In the genomic region with DNA sequence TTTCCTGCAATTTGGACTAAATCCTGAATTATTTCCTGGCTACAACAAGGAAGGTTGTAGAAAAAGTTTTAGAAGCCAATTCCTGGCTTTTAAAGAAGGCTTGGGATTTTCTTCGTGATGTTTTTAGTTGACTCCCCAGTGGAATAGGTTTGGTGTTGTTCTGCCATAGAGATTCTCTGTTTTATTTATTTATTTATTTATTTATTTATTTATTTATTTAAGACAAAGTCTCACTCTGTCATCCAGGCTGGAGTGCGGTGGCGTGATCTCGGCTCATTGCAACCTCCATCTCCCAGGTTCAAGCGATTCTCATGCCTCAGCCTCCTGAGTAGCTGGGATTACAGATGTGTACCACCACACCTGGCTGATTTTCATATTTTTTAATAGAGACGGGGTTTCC, we compare ENCODE assay signal across 7 cellular contexts. TPM values are rescaled to one million over a fixed set of nuclear protein-coding genes. Genes with fewer than 3 reads are reported as not detected.
DNase-seq lines count a peak whose midpoint lies in the region; ATAC-seq and TF ChIP-seq lines count a peak whose summit lies in the region.
"Not testable (repeated sequence)": the region's sequence is repeated elsewhere in the genome, so short reads cannot be mapped to it uniquely, and the experiment has no call there.

No MANE protein-coding gene starts in this region.

- intact Hi-C loops in CD14-positive monocyte (cut with micrococcal nuclease), result loop anchor here in 1 of 2 donors (10.0 kb wide), 1 partner anchor 138 kb away; a partner anchor contains a TSS
- intact Hi-C loops in dendritic cell treated with granulocyte-macrophage colony-stimulating factor and Interleukin-4, amounts not matched to agents 40 ng/mL and 50 ng/mL, for 4 days (cut with micrococcal nuclease), result loop anchor here (5.0 kb wide), 1 partner anchor 75 kb away; a partner anchor contains a TSS
- intact Hi-C loops in natural killer cell (cut with micrococcal nuclease), result not testable (repeated sequence)

- not testable (repeated sequence) for H3K4me3 Mint-ChIP-seq in CD14-positive monocyte; activated naive CD4-positive, alpha-beta T cell treated with anti-CD3 and anti-CD28 coated beads, Interleukin-2, amount 50 U/mL, for 24 hours; natural killer cell
- H3K4me3 Mint-ChIP-seq in T-helper 1 cell treated with Interleukin-12 subunit alpha and Interleukin-12 subunit beta and Interleukin-4 antibody, amounts not matched to agents 30 μg/mL and 1 μg/mL, for 36 hours, result peak overlapping the region; percentile 7
- H3K4me3 Mint-ChIP-seq in activated CD4-positive, alpha-beta memory T cell treated with anti-CD3 and anti-CD28 coated beads, Interleukin-2, amount 10 ng/mL, durations not matched to agents 7 days and 5 days, result peak overlapping the region; percentile 81
- H3K4me3 Mint-ChIP-seq in dendritic cell treated with granulocyte-macrophage colony-stimulating factor and Interleukin-4, amounts not matched to agents 40 ng/mL and 50 ng/mL, for 4 days, result peak overlapping the region; percentile 83

- H3K4me1 Mint-ChIP-seq in CD14-positive monocyte, result peaks cover 56% of the 10 kb centered on the region
- H3K4me1 Mint-ChIP-seq in T-helper 1 cell treated with Interleukin-12 subunit alpha and Interleukin-12 subunit beta and Interleukin-4 antibody, amounts not matched to agents 30 μg/mL and 1 μg/mL, for 36 hours (ENCODE audit: low read depth), result peaks cover 45% of the 10 kb centered on the region
- peaks cover 60% of the 10 kb centered on the region for H3K4me1 Mint-ChIP-seq in activated CD4-positive, alpha-beta memory T cell treated with anti-CD3 and anti-CD28 coated beads, Interleukin-2, amount 10 ng/mL, durations not matched to agents 7 days and 5 days
- peaks cover 54% of the 10 kb centered on the region for H3K4me1 Mint-ChIP-seq in activated naive CD4-positive, alpha-beta T cell treated with anti-CD3 and anti-CD28 coated beads, Interleukin-2, amount 50 U/mL, for 24 hours
- H3K4me1 Mint-ChIP-seq in dendritic cell treated with granulocyte-macrophage colony-stimulating factor and Interleukin-4, amounts not matched to agents 40 ng/mL and 50 ng/mL, for 4 days (ENCODE audit: low read depth), result peaks cover 50% of the 10 kb centered on the region
- peaks cover 37% of the 10 kb centered on the region in 2 donors for H3K4me1 Mint-ChIP-seq in natural killer cell

- not testable (repeated sequence) for DNase-seq in CD14-positive monocyte (ENCODE audit: low spot score); HFF-Myc (ENCODE audit: extremely low read depth, low read depth); activated CD4-positive, alpha-beta memory T cell treated with anti-CD3 and anti-CD28 coated beads, Interleukin-2, amount 10 ng/mL, durations not matched to agents 7 days and 5 days; natural killer cell

- ATAC-seq in natural killer cell, result not testable (repeated sequence)

- peak overlapping the region in 5 of 7 donors; percentile 76 to 96 (median 94) for H3K27ac Mint-ChIP-seq in CD14-positive monocyte
- not testable (repeated sequence) for H3K27ac Mint-ChIP-seq in T-helper 1 cell treated with Interleukin-12 subunit alpha and Interleukin-12 subunit beta and Interleukin-4 antibody, amounts not matched to agents 30 μg/mL and 1 μg/mL, for 36 hours; activated CD4-positive, alpha-beta memory T cell treated with anti-CD3 and anti-CD28 coated beads, Interleukin-2, amount 10 ng/mL, durations not matched to agents 7 days and 5 days
- H3K27ac Mint-ChIP-seq in activated naive CD4-positive, alpha-beta T cell treated with anti-CD3 and anti-CD28 coated beads, Interleukin-2, amount 50 U/mL, for 24 hours, result peak overlapping the region; percentile 35
- peak overlapping the region; percentile 93 for H3K27ac Mint-ChIP-seq in dendritic cell treated with granulocyte-macrophage colony-stimulating factor and Interleukin-4, amounts not matched to agents 40 ng/mL and 50 ng/mL, for 4 days
- H3K27ac Mint-ChIP-seq in natural killer cell, result peak overlapping the region; percentile 92 to 95

- CTCF ChIA-PET in activated CD4-positive, alpha-beta memory T cell treated with anti-CD3 and anti-CD28 coated beads, Interleukin-2, amount 10 ng/mL, durations not matched to agents 7 days and 5 days (lab: Charles Lee), result interaction anchor here (0.6 to 6.7 kb wide), 8 partner anchors 9 to 146 kb away, joined by 4 to 61 read pairs (median 15); a partner anchor contains a TSS

- H3K9me3 Mint-ChIP-seq in CD14-positive monocyte; T-helper 1 cell treated with Interleukin-12 subunit alpha and Interleukin-12 subunit beta and Interleukin-4 antibody, amounts not matched to agents 30 μg/mL and 1 μg/mL, for 36 hours; activated CD4-positive, alpha-beta memory T cell treated with anti-CD3 and anti-CD28 coated beads, Interleukin-2, amount 10 ng/mL, durations not matched to agents 7 days and 5 days; activated naive CD4-positive, alpha-beta T cell treated with anti-CD3 and anti-CD28 coated beads, Interleukin-2, amount 50 U/mL, for 24 hours; dendritic cell treated with granulocyte-macrophage colony-stimulating factor and Interleukin-4, amounts not matched to agents 40 ng/mL and 50 ng/mL, for 4 days; natural killer cell: not testable (repeated sequence)

- POLR2A ChIA-PET in activated CD4-positive, alpha-beta memory T cell treated with anti-CD3 and anti-CD28 coated beads, Interleukin-2, amount 10 ng/mL, durations not matched to agents 7 days and 5 days (lab: Charles Lee), result interaction anchor here (2.1 to 7.4 kb wide), 4 partner anchors 11 to 139 kb away, joined by 8 to 221 read pairs (median 52); a partner anchor contains a TSS

- H3K27me3 Mint-ChIP-seq in CD14-positive monocyte (ENCODE audit: low read depth in 3 of 3); T-helper 1 cell treated with Interleukin-12 subunit alpha and Interleukin-12 subunit beta and Interleukin-4 antibody, amounts not matched to agents 30 μg/mL and 1 μg/mL, for 36 hours (ENCODE audit: low read depth); activated CD4-positive, alpha-beta memory T cell treated with anti-CD3 and anti-CD28 coated beads, Interleukin-2, amount 10 ng/mL, durations not matched to agents 7 days and 5 days; activated naive CD4-positive, alpha-beta T cell treated with anti-CD3 and anti-CD28 coated beads, Interleukin-2, amount 50 U/mL, for 24 hours; dendritic cell treated with granulocyte-macrophage colony-stimulating factor and Interleukin-4, amounts not matched to agents 40 ng/mL and 50 ng/mL, for 4 days; natural killer cell (ENCODE audit: low read depth in 2 of 2): not testable (repeated sequence)

- peak overlapping the region; percentile 82; the same call in 1 of the 2 replicates for H3K4me3 ChIP-seq in HFF-Myc (replicated peaks; ENCODE audit: low read depth, low read length)

- H3K36me3 Mint-ChIP-seq in CD14-positive monocyte, result peaks cover 5 to 13% of the 10 kb centered on the region in 2 donors
- H3K36me3 Mint-ChIP-seq in T-helper 1 cell treated with Interleukin-12 subunit alpha and Interleukin-12 subunit beta and Interleukin-4 antibody, amounts not matched to agents 30 μg/mL and 1 μg/mL, for 36 hours (ENCODE audit: low read depth), result peaks cover 24% of the 10 kb centered on the region
- peaks cover 32% of the 10 kb centered on the region for H3K36me3 Mint-ChIP-seq in activated CD4-positive, alpha-beta memory T cell treated with anti-CD3 and anti-CD28 coated beads, Interleukin-2, amount 10 ng/mL, durations not matched to agents 7 days and 5 days (ENCODE audit: low read depth)
- H3K36me3 Mint-ChIP-seq in activated naive CD4-positive, alpha-beta T cell treated with anti-CD3 and anti-CD28 coated beads, Interleukin-2, amount 50 U/mL, for 24 hours; natural killer cell: not testable (repeated sequence)
- H3K36me3 Mint-ChIP-seq in dendritic cell treated with granulocyte-macrophage colony-stimulating factor and Interleukin-4, amounts not matched to agents 40 ng/mL and 50 ng/mL, for 4 days (ENCODE audit: low read depth), result peaks cover 34% of the 10 kb centered on the region

- TF ChIP-seq CTCF in CD14-positive monocyte (IDR thresholded peaks at IDR 0.05); HFF-Myc (IDR thresholded peaks at IDR 0.05; ENCODE audit: low read depth, low read length, missing control alignments); natural killer cell (IDR thresholded peaks at IDR 0.05): not testable (repeated sequence)

RNA-seq across cellular contexts. Expression of a gene that starts 1.9 kb away (rescaled TPM):
- 10 to 100 TPM; 23.0 to 28.5 TPM for polyA plus RNA-seq in CD14-positive monocyte
- total RNA-seq in activated CD4-positive, alpha-beta memory T cell treated with anti-CD3 and anti-CD28 coated beads, Interleukin-2, amount 10 ng/mL, durations not matched to agents 7 days and 5 days, result 100 to 1,000 TPM in 1 of 2 experiments, 10 to 100 TPM in 1; 99.4 to 101 TPM
- 10 to 100 TPM; 45.1 to 66.5 (median 65.3) TPM for total RNA-seq in natural killer cell
